18 cellular contexts compared by ENCODE assay signal in the genomic region with DNA sequence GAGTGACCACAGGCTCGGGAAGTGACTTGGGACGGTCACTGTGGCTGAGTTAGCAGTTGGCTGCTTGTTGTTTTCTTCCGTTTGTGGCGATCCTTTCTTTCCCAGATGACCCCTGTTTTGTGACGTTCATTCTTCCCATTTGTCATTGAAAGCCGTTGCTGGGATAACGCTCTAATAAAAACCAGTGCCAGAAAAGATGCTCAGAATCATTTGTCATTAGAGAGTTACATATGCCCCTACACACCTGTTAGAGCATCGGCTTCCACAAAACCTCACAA. TPM values are rescaled to one million over a fixed set of nuclear protein-coding genes. Genes with fewer than 3 reads are reported as not detected.
DNase-seq lines count a peak whose midpoint lies in the region; TF ChIP-seq lines count a peak whose summit lies in the region.
"Had no signal": no experiment of that assay in that cellular context is flagged by ENCODE, and none has a peak within 500 bp of the region (broad histone marks: within the 10 kb centered on the region; RNA-seq: fewer than 3 reads in every experiment).

No MANE protein-coding gene starts in this region.

- H3K36me3 ChIP-seq in BE2C, result no peaks in the 10 kb centered on the region
- no peaks in the 10 kb centered on the region for H3K36me3 ChIP-seq in duodenal mucosa (ENCODE audit: control insufficient read depth in 1 of 2, insufficient read depth in 2 of 2, low read length in 2 of 2)
- H3K36me3 ChIP-seq: SJCRH30 had no signal

- H3K9me3 Mint-ChIP-seq in activated CD4-positive, alpha-beta T cell treated with anti-CD3 and anti-CD28 coated beads, Interleukin-2, amount 10 ng/mL, durations not matched to agents 7 days and 5 days, result no peaks in the 10 kb centered on the region

- H3K4me1 ChIP-seq in BE2C (peaks cover 19% of the 10 kb centered on the region), duodenal mucosa (ENCODE audit: control insufficient read depth in 1 of 2, insufficient read depth in 2 of 2, low read length in 2 of 2) (peaks cover 29 to 35% of the 10 kb centered on the region in 2 donors)

- H3K9me3 ChIP-seq in BE2C (no peaks in the 10 kb centered on the region), duodenal mucosa (ENCODE audit: control insufficient read depth in 1 of 2, low read length in 2 of 2) (no peaks in the 10 kb centered on the region)
- H3K9me3 ChIP-seq: SJCRH30 had no signal

- peaks cover 35% of the 10 kb centered on the region for H3K27me3 Mint-ChIP-seq in activated CD4-positive, alpha-beta T cell treated with anti-CD3 and anti-CD28 coated beads, Interleukin-2, amount 10 ng/mL, durations not matched to agents 7 days and 5 days

- H3K36me3 Mint-ChIP-seq in activated CD4-positive, alpha-beta T cell treated with anti-CD3 and anti-CD28 coated beads, Interleukin-2, amount 10 ng/mL, durations not matched to agents 7 days and 5 days (ENCODE audit: low read depth), result no peaks in the 10 kb centered on the region
- H3K36me3 Mint-ChIP-seq: CD4-positive, alpha-beta memory T cell had no signal

- no peak overlapping the region for H3K9ac ChIP-seq in duodenal mucosa (ENCODE audit: low read depth in 1 of 2, low read length in 2 of 2)

- no peak overlapping the region for H3K27ac Mint-ChIP-seq in activated CD4-positive, alpha-beta T cell treated with anti-CD3 and anti-CD28 coated beads, Interleukin-2, amount 10 ng/mL, durations not matched to agents 7 days and 5 days

- H3K4me3 ChIP-seq in BE2C (ENCODE audit: low read depth, low read length) (peak overlapping the region; percentile 38), duodenal mucosa (ENCODE audit: low read depth in 1 of 2, low read length in 2 of 2) (peak overlapping the region; percentile 4 to 30)
- H3K4me3 ChIP-seq: PC-9, SJCRH30 had no signal

- no peak for TF ChIP-seq CTCF in BE2C (IDR thresholded peaks at IDR 0.05; ENCODE audit: low read depth, low read length)

- H3K27me3 ChIP-seq in BE2C (no peaks in the 10 kb centered on the region), duodenal mucosa (ENCODE audit: control insufficient read depth in 1 of 2, insufficient read depth in 2 of 2, low read length in 2 of 2) (no peaks in the 10 kb centered on the region)

- H3K4me1 Mint-ChIP-seq in activated CD4-positive, alpha-beta T cell treated with anti-CD3 and anti-CD28 coated beads, Interleukin-2, amount 10 ng/mL, durations not matched to agents 7 days and 5 days, result peaks cover 7% of the 10 kb centered on the region

- CTCF ChIA-PET in activated CD4-positive, alpha-beta T cell treated with anti-CD3 and anti-CD28 coated beads, Interleukin-2, amount 10 ng/mL, durations not matched to agents 7 days and 5 days (lab: Charles Lee), result interaction anchor here (1.8 kb wide), 1 partner anchor 13 kb away, joined by 4 read pairs; no protein-coding TSS in a partner anchor

- H3K27ac ChIP-seq in duodenal mucosa (ENCODE audit: low read depth, low read length), result no peak overlapping the region
- H3K27ac ChIP-seq: PC-9, SJCRH30 had no signal

- no peak overlapping the region for H3K4me3 Mint-ChIP-seq in activated CD4-positive, alpha-beta T cell treated with anti-CD3 and anti-CD28 coated beads, Interleukin-2, amount 10 ng/mL, durations not matched to agents 7 days and 5 days

- POLR2A ChIA-PET in activated CD4-positive, alpha-beta T cell treated with anti-CD3 and anti-CD28 coated beads, Interleukin-2, amount 10 ng/mL, durations not matched to agents 7 days and 5 days (lab: Charles Lee), result no interaction called here

- peak; percentile 6 for DNase-seq in A172 (ENCODE audit: low spot score)
- DNase-seq in BE2C, result no peak
- DNase-seq in medulla oblongata (ENCODE audit: extremely low spot score), result peak; percentile 7
- no peak for DNase-seq in activated CD4-positive, alpha-beta T cell treated with anti-CD3 and anti-CD28 coated beads, Interleukin-2, amount 10 ng/mL, durations not matched to agents 7 days and 5 days
- no peak for DNase-seq in NCI-H187 treated with DMSO at 0.1 percent for 48 hours (lab: John Stamatoyannopoulos, UW)
- no peak for DNase-seq in middle frontal gyrus (ENCODE audit: extremely low spot score, low spot score)
- no peak for DNase-seq in H4 (ENCODE audit: low spot score)
- DNase-seq: CD4-positive, alpha-beta memory T cell; DMS 273 treated with DMSO at 0.1 percent for 48 hours; DND-41; H7; NCI-H2029 treated with DMSO at 0.1 percent for 48 hours; NCI-H446 treated with DMSO at 0.1 percent for 48 hours; NK-92 treated with Interleukin-12 subunit alpha and Interleukin-12 subunit beta, amount 100 ng/mL, for 24 hours; PC-9 had no signal

RNA-seq across cellular contexts. Expression of a gene that starts 39.3 kb away (rescaled TPM):
- 12.4 and 14.1 TPM in 2 replicates for total RNA-seq in A172 (2014; rRNA removed; shearing (Covaris generic))
- 35.5 TPM for polyA plus RNA-seq in BE2C (2012; ENCODE audit: insufficient read depth, insufficient read length, low read depth)
- 1 to 10 TPM; 1.2 to 1.4 TPM for total RNA-seq in activated CD4-positive, alpha-beta T cell treated with anti-CD3 and anti-CD28 coated beads, Interleukin-2, amount 10 ng/mL, durations not matched to agents 7 days and 5 days
- total RNA-seq in H4 (2014; rRNA removed; shearing (Covaris generic)), result 4.5 and 13.1 TPM in 2 replicates
- total RNA-seq: MCF 10A had no signal

Comparison
In these comparisons a context has a peak if more than half of its experiments do, and no peak if none do; other contexts are left out.
1. DNase-seq: peak in A172 (single experiment) and medulla oblongata (single experiment); none in BE2C (single experiment), activated CD4-positive, alpha-beta T cell treated with anti-CD3 and anti-CD28 coated beads, Interleukin-2, amount 10 ng/mL, durations not matched to agents 7 days and 5 days (single experiment), NCI-H187 treated with DMSO at 0.1 percent for 48 hours (single experiment), middle frontal gyrus (single experiment) and H4 (single experiment).